In the genomic region with DNA sequence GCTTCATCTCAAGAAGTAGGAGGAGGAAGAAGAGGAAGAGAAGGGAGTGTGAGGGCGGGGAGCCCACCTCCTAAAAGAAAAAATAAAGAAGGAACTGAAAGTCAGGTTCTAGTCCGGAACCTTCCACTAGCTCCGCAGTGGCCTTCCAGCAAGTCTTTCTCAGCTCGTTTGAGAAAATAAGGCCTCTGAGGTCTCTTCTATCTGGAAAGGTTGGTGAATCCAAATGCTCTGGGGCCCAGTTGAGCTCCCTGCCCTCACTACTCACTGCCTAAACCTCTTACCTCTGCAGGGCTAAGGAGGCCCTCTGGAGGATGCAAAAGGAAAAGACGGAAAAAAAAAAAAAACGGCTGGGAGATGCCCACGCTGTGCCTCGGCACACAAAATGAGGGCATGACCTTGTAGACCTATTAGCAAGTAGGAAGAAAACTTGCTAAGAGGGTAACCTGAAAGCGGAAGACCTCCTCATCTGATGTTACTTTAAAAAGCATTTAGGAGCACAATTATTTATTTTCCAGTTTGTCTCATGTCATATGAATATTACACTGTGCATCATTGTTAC, we compare ENCODE assay signal across 8 cellular contexts. TPM values are rescaled to one million over a fixed set of nuclear protein-coding genes. Genes with fewer than 3 reads are reported as not detected.
A peak's percentile ranks its signal among the peaks of the same experiment; 100 is the strongest.
DNase-seq lines count a peak whose midpoint lies in the region; ATAC-seq, FAIRE-seq and TF ChIP-seq lines count a peak whose summit lies in the region.

No MANE protein-coding gene starts in this region.

- H3K9ac ChIP-seq in KMS-11, result no peak overlapping the region
- H3K9ac ChIP-seq in SK-N-MC (ENCODE audit: insufficient read length), result no peak overlapping the region

- H3K4me3 ChIP-seq in A673 (ENCODE audit: low read depth, low read length, poor library complexity, severe bottlenecking), result no peak overlapping the region
- no peak overlapping the region for H3K4me3 ChIP-seq in KMS-11 (IDR thresholded peaks at IDR 0.05; ENCODE audit: insufficient read depth, low read depth, low read length)
- H3K4me3 ChIP-seq in SK-N-MC, result no peak overlapping the region
- H3K4me3 ChIP-seq in ascending aorta, result no peak overlapping the region

- no peaks in the 10 kb centered on the region for H3K27me3 ChIP-seq in A673 (replicated peaks; ENCODE audit: insufficient read depth, low read depth, low read length, poor library complexity)
- H3K27me3 ChIP-seq in KMS-11 (ENCODE audit: insufficient read depth, low read depth), result no peaks in the 10 kb centered on the region
- H3K27me3 ChIP-seq in ascending aorta, result no peaks in the 10 kb centered on the region

- H2AFZ ChIP-seq in KMS-11 (ENCODE audit: low read depth), result no peak overlapping the region

- no peaks in the 10 kb centered on the region for H3K36me3 ChIP-seq in A673 (ENCODE audit: insufficient read depth, low read length, poor library complexity, severe bottlenecking)
- no peaks in the 10 kb centered on the region for H3K36me3 ChIP-seq in KMS-11 (ENCODE audit: insufficient read depth)
- H3K36me3 ChIP-seq in SK-N-MC (ENCODE audit: insufficient read depth, low read length), result no peaks in the 10 kb centered on the region
- H3K36me3 ChIP-seq in ascending aorta, result peaks cover 24 to 38% of the 10 kb centered on the region in 2 donors

- no peak for ATAC-seq in GM19324 (IDR thresholded peaks at IDR 0.05; ENCODE audit: low FRiP score, unreplicated experiment)

- CTCF ChIA-PET in A673 (lab: Charles Lee), result interaction anchor here (0.5 to 1.0 kb wide), 11 partner anchors 9 to 592 kb away, joined by 3 to 9 read pairs (median 3); no protein-coding TSS in a partner anchor

- H3K4me2 ChIP-seq in KMS-11, result no peak overlapping the region

- no peaks in the 10 kb centered on the region for H4K20me1 ChIP-seq in KMS-11 (ENCODE audit: insufficient read depth)

- H3K79me2 ChIP-seq in KMS-11 (ENCODE audit: insufficient read depth, low read depth), result no peaks in the 10 kb centered on the region

- TF ChIP-seq CTCF in A673 (conservative IDR thresholded peaks at IDR 0.05; ENCODE audit: low read depth, low read length), result peak; percentile 65
- TF ChIP-seq CTCF in KMS-11 (conservative IDR thresholded peaks at IDR 0.05; ENCODE audit: low read depth, low read length), result peak; percentile 62
- peak in 2 of 3 experiments; percentile 30 to 60 for TF ChIP-seq CTCF in ascending aorta (IDR thresholded peaks at IDR 0.05)

- H3K27ac ChIP-seq in A673 (ENCODE audit: low read depth, low read length, poor library complexity, severe bottlenecking), result no peak overlapping the region
- no peak overlapping the region for H3K27ac ChIP-seq in KMS-11
- H3K27ac ChIP-seq in SK-N-MC, result no peak overlapping the region
- H3K27ac ChIP-seq in ascending aorta, result peak overlapping the region; percentile 58 to 62

- POLR2A ChIA-PET in A673 (lab: Charles Lee; ENCODE audit: low non-redundant PET), result interaction anchor here (0.5 to 0.6 kb wide), 4 partner anchors 13 to 885 kb away, joined by 3 to 6 read pairs (median 5); no protein-coding TSS in a partner anchor

- H3K4me1 ChIP-seq in A673 (ENCODE audit: insufficient read depth, low read length, poor library complexity, severe bottlenecking) (no peaks in the 10 kb centered on the region), KMS-11 (ENCODE audit: low read depth, poor library complexity, severe bottlenecking) (no peaks in the 10 kb centered on the region), ascending aorta (peaks cover 7 to 29% of the 10 kb centered on the region in 2 donors)

- FAIRE-seq in GM12891 (lab: Jason Lieb, UNC), result peak; percentile 26

- H3K9me3 ChIP-seq in A673 (ENCODE audit: low read depth, low read length, poor library complexity, severe bottlenecking) (no peaks in the 10 kb centered on the region), SK-N-MC (ENCODE audit: low read depth, low read length) (no peaks in the 10 kb centered on the region), ascending aorta (peaks cover 0 to 2% of the 10 kb centered on the region in 2 donors)

- intact Hi-C loops in A673 (cut with micrococcal nuclease; ENCODE audit: unreplicated experiment) (loop anchor here (2.0 to 10.0 kb wide), 3 partner anchors 261 to 589 kb away; a partner anchor contains a TSS), ascending aorta (cut with DNase I) (no loop called here)

- no peak for TF ChIP-seq POLR2A in GM12891 (IDR thresholded peaks at IDR 0.05; ENCODE audit: low read depth, low read length)

- BruUV-seq in A673 (replicated peaks; lab: Mats Ljungman, UMichigan), result no TSS peak

- peak; percentile 80 for DNase-seq in A673 (ENCODE audit: low spot score)
- peak; percentile 40 for DNase-seq in GM12891 (ENCODE audit: insufficient read length, low spot score)
- DNase-seq in SK-N-MC (ENCODE audit: low read depth, low spot score), result peak; percentile 14
- DNase-seq in ascending aorta (ENCODE audit: low spot score in 2 of 2), result no peak
- DNase-seq in inferior parietal cortex (ENCODE audit: extremely low spot score), result peak; percentile 71
- DNase-seq in stimulated activated CD4-positive, alpha-beta T cell treated with anti-CD3 and anti-CD28 coated beads, Interleukin-4, amount 100 ng/mL, for 4 hours, result peak; percentile 10 to 42

TF ChIP-seq in GM12891, 5 proteins besides CTCF, POLR2A, EP300 and RAD21:
- TF ChIP-seq POU2F2 (IDR thresholded peaks at IDR 0.05; ENCODE audit: low read depth, low read length), result no peak
- peak; percentile 94 for TF ChIP-seq SPI1 (IDR thresholded peaks at IDR 0.05; ENCODE audit: low read depth, low read length)

RNA-seq across cellular contexts. Expression of a gene that starts 35.9 kb away (rescaled TPM):
- total RNA-seq in A673 (2021) (10.7 and 15.7 TPM in 2 replicates), ascending aorta (280 TPM)
- polyA plus RNA-seq in GM12891 (2012; ENCODE audit: low read depth, missing spikeins), result 0.37 TPM

RNA-seq across cellular contexts. Expression of a gene that starts 44.2 kb away (rescaled TPM):
- total RNA-seq in A673 (2021), result 0.45 and 0.59 TPM in 2 replicates
- 3.5 TPM for polyA plus RNA-seq in GM12891 (2012; ENCODE audit: low read depth, missing spikeins)
- total RNA-seq in ascending aorta, result 37.8 TPM

Comparison
In these comparisons a context has a peak if more than half of its experiments do, and no peak if none do; other contexts are left out.
1. DNase-seq: peak in A673 (single experiment), GM12891 (single experiment), SK-N-MC (single experiment), inferior parietal cortex (single experiment) and stimulated activated CD4-positive, alpha-beta T cell treated with anti-CD3 and anti-CD28 coated beads, Interleukin-4, amount 100 ng/mL, for 4 hours (2 of 2); none in ascending aorta (0 of 2).
2. H3K27ac ChIP-seq: peak in ascending aorta (2 of 2); none in A673 (single experiment), KMS-11 (single experiment) and SK-N-MC (single experiment).
3. RNA of a gene that starts 35.9 kb away (total RNA-seq): 280 TPM in ascending aorta (single experiment); 10.7 to 15.7 TPM in A673; every median in the first group is over 10 times any median in the second.
4. RNA of a gene that starts 44.2 kb away (total RNA-seq): 37.8 TPM in ascending aorta (single experiment); 0.45 to 0.59 TPM in A673; every median in the first group is over 10 times any median in the second.
5. Peak in every context shown above with its lines, with median percentiles within 50 percentile points of each other: CTCF ChIP-seq.